ENCODE assay signal across 10 cellular contexts in the genomic region with DNA sequence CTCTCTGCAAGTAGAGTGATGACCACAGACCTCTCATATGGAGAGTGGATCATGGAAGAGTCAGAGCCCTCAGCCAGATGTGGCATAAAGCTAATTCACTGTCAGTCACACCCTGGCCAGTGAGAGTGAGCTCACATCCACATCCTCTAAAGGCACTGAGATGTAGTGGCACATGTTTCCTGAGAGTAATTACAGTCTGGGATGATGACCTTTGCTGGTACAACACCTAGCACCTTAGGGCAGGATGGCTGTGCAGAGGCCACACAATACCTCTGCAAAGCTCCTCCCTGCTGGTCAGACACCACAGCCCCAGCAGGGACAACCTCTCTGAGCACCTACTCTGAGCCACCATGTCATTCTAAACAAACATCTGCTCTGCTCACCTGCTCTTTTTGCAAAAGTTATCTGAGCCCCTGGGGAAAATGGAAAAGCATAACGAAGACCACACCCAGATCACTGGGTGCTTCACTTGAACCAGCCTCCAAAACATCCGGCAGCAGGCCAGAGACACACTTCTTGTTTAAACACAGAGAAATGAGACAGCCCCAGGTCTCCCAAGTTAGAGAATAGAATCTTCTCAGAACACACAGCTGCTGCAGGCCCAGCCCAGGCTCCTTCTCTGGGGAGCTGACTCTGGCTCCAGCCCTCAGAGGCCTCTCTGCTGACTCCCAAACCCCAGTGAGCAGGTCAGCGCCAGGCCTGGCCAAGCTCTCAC. TPM values are rescaled to one million over a fixed set of nuclear protein-coding genes. Genes with fewer than 3 reads are reported as not detected.
A peak's percentile ranks its signal among the peaks of the same experiment; 100 is the strongest.
DNase-seq lines count a peak whose midpoint lies in the region; ATAC-seq and TF ChIP-seq lines count a peak whose summit lies in the region.
"Had no signal": no experiment of that assay in that cellular context is flagged by ENCODE, and none has a peak within 500 bp of the region (broad histone marks: within the 10 kb centered on the region; RNA-seq: fewer than 3 reads in every experiment).

No MANE protein-coding gene starts in this region.

- no peak overlapping the region; the same call in 1 of the 2 replicates for H2AFZ ChIP-seq in OCI-LY3 (ENCODE audit: low read depth, low read length)

- peak in 2 of 5 donors; percentile 21 to 26 for DNase-seq in CD4-positive, alpha-beta memory T cell
- DNase-seq in fibroblast of mammary gland (ENCODE audit: low read depth) (peak; percentile 51), omental fat pad (ENCODE audit: low spot score) (no peak), islet precursor cell (no peak), coronary artery (ENCODE audit: low spot score) (no peak)
- DNase-seq in stimulated activated CD4-positive, alpha-beta T cell treated with anti-CD3 and anti-CD28 coated beads, Interleukin-4, amount 100 ng/mL, for 24 hours: no peak
- DNase-seq: NCI-H226 had no signal

- peaks cover 23 to 49% (median 38%) of the 10 kb centered on the region in 4 donors for H3K4me1 Mint-ChIP-seq in CD4-positive, alpha-beta memory T cell

- peak overlapping the region in 7 of 8 donors; percentile 33 to 66 (median 58) for H3K4me3 Mint-ChIP-seq in CD4-positive, alpha-beta memory T cell

- no peaks in the 10 kb centered on the region for H4K20me1 ChIP-seq in OCI-LY3 (ENCODE audit: insufficient read depth, low read length)

- peaks cover 53% of the 10 kb centered on the region for H3K4me1 ChIP-seq in CD4-positive, alpha-beta memory T cell (ENCODE audit: insufficient read depth, low read length)
- H3K4me1 ChIP-seq in OCI-LY3 (ENCODE audit: low read length): peaks cover 63% of the 10 kb centered on the region

- H3K27me3 Mint-ChIP-seq in CD4-positive, alpha-beta memory T cell: no peaks in the 10 kb centered on the region

- TF ChIP-seq CTCF in OCI-LY3 (IDR thresholded peaks at IDR 0.05; ENCODE audit: low read depth, low read length) (no peak), fibroblast of mammary gland (conservative IDR thresholded peaks at IDR 0.05; ENCODE audit: control insufficient read depth, insufficient read depth, low read depth, low read length) (no peak), omental fat pad (IDR thresholded peaks at IDR 0.05) (no peak), coronary artery (IDR thresholded peaks at IDR 0.05) (no peak)

- intact Hi-C loops in CD4-positive, alpha-beta memory T cell (cut with micrococcal nuclease): loop anchor here (1.0 kb wide), 1 partner anchor 11 kb away; no protein-coding TSS in a partner anchor

- H3K36me3 Mint-ChIP-seq in CD4-positive, alpha-beta memory T cell: no peaks in the 10 kb centered on the region

- peak overlapping the region; percentile 75 for H3K4me2 ChIP-seq in OCI-LY3 (ENCODE audit: low read length)

- no peaks in the 10 kb centered on the region for H3K36me3 ChIP-seq in CD4-positive, alpha-beta memory T cell (ENCODE audit: insufficient read depth, low read length)
- peaks cover 2% of the 10 kb centered on the region for H3K36me3 ChIP-seq in OCI-LY3 (replicated peaks; ENCODE audit: low read depth, low read length)
- H3K36me3 ChIP-seq: cardiac muscle cell had no signal

- no peaks in the 10 kb centered on the region for H3K9me3 ChIP-seq in CD4-positive, alpha-beta memory T cell (ENCODE audit: control insufficient read depth in 1 of 2, low read length in 2 of 2)
- no peaks in the 10 kb centered on the region for H3K9me3 ChIP-seq in OCI-LY3 (ENCODE audit: insufficient read depth, low read length)

- ATAC-seq in GM21786 (IDR thresholded peaks at IDR 0.05; ENCODE audit: unreplicated experiment) (peak; percentile 25), omental fat pad (ENCODE audit: low FRiP score) (no peak)

- peak overlapping the region; percentile 26; the same call in 1 of the 2 replicates for H3K9ac ChIP-seq in OCI-LY3 (ENCODE audit: low read length)

- H3K27me3 ChIP-seq in CD4-positive, alpha-beta memory T cell (ENCODE audit: insufficient read depth, low read length): no peaks in the 10 kb centered on the region
- H3K27me3 ChIP-seq in OCI-LY3 (ENCODE audit: low read depth, low read length): peaks cover 10% of the 10 kb centered on the region
- H3K27me3 ChIP-seq: cardiac muscle cell had no signal

- H3K27ac Mint-ChIP-seq in CD4-positive, alpha-beta memory T cell: peak overlapping the region; percentile 82 to 89 (median 86)

- peak overlapping the region; percentile 27 for H3K27ac ChIP-seq in CD4-positive, alpha-beta memory T cell (ENCODE audit: low read depth, low read length)
- H3K27ac ChIP-seq in OCI-LY3 (ENCODE audit: low read length) (peak overlapping the region; percentile 85), coronary artery (no peak overlapping the region)
- H3K27ac ChIP-seq: cardiac muscle cell had no signal

- CTCF ChIA-PET in CD4-positive, alpha-beta memory T cell (lab: Charles Lee; ENCODE audit: partially characterized antibody): interaction anchor here (1.0 to 1.9 kb wide), 7 partner anchors 11 to 117 kb away, joined by 3 to 13 read pairs (median 5); no protein-coding TSS in a partner anchor

- H3K9me3 Mint-ChIP-seq in CD4-positive, alpha-beta memory T cell: no peaks in the 10 kb centered on the region

- no peaks in the 10 kb centered on the region for H3K79me2 ChIP-seq in OCI-LY3 (ENCODE audit: low read length)

- POLR2A ChIA-PET in CD4-positive, alpha-beta memory T cell (lab: Charles Lee; ENCODE audit: partially characterized antibody): interaction anchor here (0.8 to 3.3 kb wide), 13 partner anchors 10 to 284 kb away, joined by 3 to 24 read pairs (median 6); a partner anchor contains a TSS

- H3K4me3 ChIP-seq in CD4-positive, alpha-beta memory T cell (ENCODE audit: low read length in 2 of 2): no peak overlapping the region
- H3K4me3 ChIP-seq in OCI-LY3 (ENCODE audit: low read length): peak overlapping the region; percentile 41
- H3K4me3 ChIP-seq in fibroblast of mammary gland (ENCODE audit: control insufficient read depth, low read depth, low read length): no peak overlapping the region
- H3K4me3 ChIP-seq in coronary artery: no peak overlapping the region
- H3K4me3 ChIP-seq: cardiac muscle cell had no signal

RNA-seq across cellular contexts. Expression of a gene that starts 30.3 kb away (rescaled TPM):
- 10 to 100 TPM; 15.7 to 16.8 TPM for total RNA-seq in CD4-positive, alpha-beta memory T cell
- polyA plus RNA-seq in CD4-positive, alpha-beta memory T cell: 1 to 10 TPM in 1 of 2 donors, under 1 TPM in 1; 0.77 to 3.3 TPM
- 10 to 100 TPM in 3 of 4 donors, 1 to 10 TPM in 1; 2.8 to 19.5 (median 14.2) TPM for total RNA-seq in omental fat pad

Comparison
In these comparisons a context has a peak if more than half of its experiments do, and no peak if none do; other contexts are left out.
1. H3K27ac ChIP-seq: peak in CD4-positive, alpha-beta memory T cell (single experiment) and OCI-LY3 (single experiment); none in coronary artery (0 of 2).